ENCODE assay signal across 15 cellular contexts in genomic region chr2:164447660-164448059, GRCh38.
A peak's percentile ranks its signal among the peaks of the same experiment; 100 is the strongest.
DNase-seq lines count a peak whose midpoint lies in the region; ATAC-seq, FAIRE-seq and TF ChIP-seq lines count a peak whose summit lies in the region.
"Had no signal": no experiment of that assay in that cellular context is flagged by ENCODE, and none has a peak within 500 bp of the region (broad histone marks: within the 10 kb centered on the region; RNA-seq: fewer than 3 reads in every experiment).

No MANE protein-coding gene starts in this region.

- H3K36me3 ChIP-seq in HepG2 (replicated peaks in 1 of 2; ENCODE audit: control insufficient read depth in 1 of 2, insufficient read depth in 2 of 2, low read length in 2 of 2) (no peaks in the 10 kb centered on the region), right lobe of liver (no peaks in the 10 kb centered on the region), neural progenitor cell (no peaks in the 10 kb centered on the region)
- H3K36me3 ChIP-seq: BLaER1 treated with 17β-estradiol and CSF1 and Interleukin-3, amounts not matched to agents 10 nM and 100 nM had no signal

- peaks cover 2% of the 10 kb centered on the region; the same call in 1 of the 2 replicates for H3K36me3 Mint-ChIP-seq in WTC11
- no peaks in the 10 kb centered on the region for H3K36me3 Mint-ChIP-seq in neural progenitor cell
- no peaks in the 10 kb centered on the region for H3K36me3 Mint-ChIP-seq in progenitor cell of endocrine pancreas (ENCODE audit: insufficient read depth)
- H3K36me3 Mint-ChIP-seq: CD4-positive, CD25-positive, alpha-beta regulatory T cell; IgD-negative memory B cell had no signal

- H3K27ac ChIP-seq in HepG2 (ENCODE audit: extremely low read length, insufficient read depth, low read length) (no peak overlapping the region), right lobe of liver (no peak overlapping the region), neural progenitor cell (no peak overlapping the region)
- H3K27ac ChIP-seq: BLaER1 treated with 17β-estradiol and CSF1 and Interleukin-3, amounts not matched to agents 10 nM and 100 nM had no signal

- DNase-seq in HepG2 (ENCODE audit: low spot score) (no peak), right lobe of liver (no peak), WTC11 (ENCODE audit: low spot score) (no peak), neural progenitor cell (ENCODE audit: low spot score) (no peak), progenitor cell of endocrine pancreas (ENCODE audit: low spot score, unreplicated experiment) (no peak), NCI-H1694 (lab: John Stamatoyannopoulos, UW) (no peak), nucleus accumbens (lab: John Stamatoyannopoulos, UW) (no peak)
- DNase-seq: 8988T; ACHN; CD4-positive, CD25-positive, alpha-beta regulatory T cell; DMS53; GF-D8 had no signal

- H3K4me2 ChIP-seq in HepG2 (ENCODE audit: low read depth, low read length), result no peak overlapping the region
- no peak overlapping the region for H3K4me2 ChIP-seq in neural progenitor cell
- H3K4me2 ChIP-seq: BLaER1 treated with 17β-estradiol and CSF1 and Interleukin-3, amounts not matched to agents 10 nM and 100 nM had no signal

- H3K4me3 Mint-ChIP-seq in WTC11, result no peak overlapping the region
- no peak overlapping the region for H3K4me3 Mint-ChIP-seq in neural progenitor cell
- no peak overlapping the region for H3K4me3 Mint-ChIP-seq in progenitor cell of endocrine pancreas (ENCODE audit: low read depth)
- H3K4me3 Mint-ChIP-seq: CD4-positive, CD25-positive, alpha-beta regulatory T cell; IgD-negative memory B cell had no signal

- H3K4me1 ChIP-seq in HepG2 (ENCODE audit: insufficient read depth, low read length) (no peaks in the 10 kb centered on the region), right lobe of liver (peaks cover 0 to 4% (median 0%) of the 10 kb centered on the region in 4 donors), neural progenitor cell (no peaks in the 10 kb centered on the region)
- H3K4me1 ChIP-seq: BLaER1 treated with 17β-estradiol and CSF1 and Interleukin-3, amounts not matched to agents 10 nM and 100 nM had no signal

- H3K27ac Mint-ChIP-seq in WTC11 (peak overlapping the region; percentile 18; the same call in 1 of the 2 replicates), neural progenitor cell (no peak overlapping the region), progenitor cell of endocrine pancreas (no peak overlapping the region)
- H3K27ac Mint-ChIP-seq: CD4-positive, CD25-positive, alpha-beta regulatory T cell had no signal

- H3K79me2 ChIP-seq in HepG2 (ENCODE audit: insufficient read depth, low read length) (no peaks in the 10 kb centered on the region), neural progenitor cell (ENCODE audit: low read depth) (no peaks in the 10 kb centered on the region)

- no peak for TF ChIP-seq EP300 in HepG2 (IDR thresholded peaks at IDR 0.05; ENCODE audit: low read depth in 2 of 2, low read length in 2 of 2)
- TF ChIP-seq EP300 in HepG2 (CRISPR knock-in tag; IDR thresholded peaks at IDR 0.05; ENCODE audit: borderline replicate concordance), result no peak

- ATAC-seq in HepG2 (peak; percentile 47), right lobe of liver (no peak), WTC11 (peak; percentile 76)

- peaks cover 0 to 5% of the 10 kb centered on the region in 2 experiments; a peak in 1 of 5 replicates for H3K27me3 ChIP-seq in HepG2 (ENCODE audit: control insufficient read depth in 1 of 2, insufficient read depth in 2 of 2, low read length in 2 of 2)
- no peaks in the 10 kb centered on the region for H3K27me3 ChIP-seq in right lobe of liver
- H3K27me3 ChIP-seq in neural progenitor cell, result no peaks in the 10 kb centered on the region
- H3K27me3 ChIP-seq: BLaER1 treated with 17β-estradiol and CSF1 and Interleukin-3, amounts not matched to agents 10 nM and 100 nM had no signal

- POLR2A ChIA-PET in HepG2 (lab: Yijun Ruan, JAX), result no interaction called here
- POLR2A ChIA-PET in WTC11 (lab: Charles Lee), result no interaction called here

- H4K20me1 ChIP-seq in HepG2 (ENCODE audit: insufficient read depth, low read length) (no peaks in the 10 kb centered on the region), neural progenitor cell (ENCODE audit: low read depth) (no peaks in the 10 kb centered on the region)
- H4K20me1 ChIP-seq: BLaER1 treated with 17β-estradiol and CSF1 and Interleukin-3, amounts not matched to agents 10 nM and 100 nM had no signal

- H3K9ac ChIP-seq in HepG2 (ENCODE audit: insufficient read depth, low read depth, low read length), result no peak overlapping the region
- H3K9ac ChIP-seq in neural progenitor cell, result no peak overlapping the region
- H3K9ac ChIP-seq: BLaER1 treated with 17β-estradiol and CSF1 and Interleukin-3, amounts not matched to agents 10 nM and 100 nM had no signal

- in situ Hi-C loops in HepG2 (cut with HindIII; ENCODE audit: extremely low pct_ligation_motif_present, low pct_unique_long_range_greater_than_20kb), result no loop called here

- H3K9me3 Mint-ChIP-seq in WTC11 (peaks cover 4% of the 10 kb centered on the region), neural progenitor cell (no peaks in the 10 kb centered on the region), progenitor cell of endocrine pancreas (ENCODE audit: low read depth) (no peaks in the 10 kb centered on the region)
- H3K9me3 Mint-ChIP-seq: IgD-negative memory B cell had no signal

- TF ChIP-seq RAD21 in HepG2 (CRISPR knock-in tag; IDR thresholded peaks at IDR 0.05), result no peak

- no TSS peak for BruUV-seq in HepG2 (replicated peaks; lab: Mats Ljungman, UMichigan)

- no peak for FAIRE-seq in HepG2 (lab: Jason Lieb, UNC)
- FAIRE-seq: GM19239 had no signal

- WGBS in HepG2 (ENCODE audit: low lambda C conversion rate), result 24% methylated on average over 5 of the region's 5 CpGs
- WGBS in right lobe of liver (ENCODE audit: insufficient coverage, low coverage, low lambda C conversion rate, missing lambda C conversion rate), result 66% methylated on average over 5 of the region's 5 CpGs

- intact Hi-C loops in HepG2 (cut with micrococcal nuclease; ENCODE audit: unreplicated experiment) (no loop called here), right lobe of liver (cut with DNase I) (no loop called here)

- no peak overlapping the region for H2AFZ ChIP-seq in HepG2 (ENCODE audit: low read length)
- H2AFZ ChIP-seq in neural progenitor cell (replicated peaks), result peak overlapping the region; percentile 15

- peaks cover 15% of the 10 kb centered on the region for H3K4me1 Mint-ChIP-seq in WTC11
- no peaks in the 10 kb centered on the region for H3K4me1 Mint-ChIP-seq in neural progenitor cell
- H3K4me1 Mint-ChIP-seq in progenitor cell of endocrine pancreas (ENCODE audit: low read depth), result peaks cover 2% of the 10 kb centered on the region
- H3K4me1 Mint-ChIP-seq: CD4-positive, CD25-positive, alpha-beta regulatory T cell; IgD-negative memory B cell had no signal

- no peaks in the 10 kb centered on the region for H3F3A ChIP-seq in neural progenitor cell (ENCODE audit: low read depth)

- TF ChIP-seq CTCF in HepG2 (CRISPR knock-in tag; IDR thresholded peaks at IDR 0.05) (no peak), right lobe of liver (IDR thresholded peaks at IDR 0.05) (no peak), WTC11 (IDR thresholded peaks at IDR 0.05) (no peak), neural progenitor cell (IDR thresholded peaks at IDR 0.05) (no peak), progenitor cell of endocrine pancreas (IDR thresholded peaks at IDR 0.05; ENCODE audit: unreplicated experiment) (no peak)

- H3K9me3 ChIP-seq in HepG2 (ENCODE audit: low read length) (no peaks in the 10 kb centered on the region), right lobe of liver (no peaks in the 10 kb centered on the region), neural progenitor cell (ENCODE audit: low read depth) (no peaks in the 10 kb centered on the region)
- H3K9me3 ChIP-seq: BLaER1 treated with 17β-estradiol and CSF1 and Interleukin-3, amounts not matched to agents 10 nM and 100 nM had no signal

- no peak for TF ChIP-seq POLR2A in HepG2 (IDR thresholded peaks at IDR 0.05; ENCODE audit: insufficient read depth in 1 of 2, low read depth in 2 of 2, low read length in 2 of 2)
- TF ChIP-seq POLR2A in right lobe of liver (IDR thresholded peaks at IDR 0.05), result no peak

- H3K27me3 Mint-ChIP-seq in WTC11 (ENCODE audit: low read depth), result no peaks in the 10 kb centered on the region
- H3K27me3 Mint-ChIP-seq in neural progenitor cell (ENCODE audit: insufficient read depth, low read depth), result no peaks in the 10 kb centered on the region
- no peaks in the 10 kb centered on the region for H3K27me3 Mint-ChIP-seq in progenitor cell of endocrine pancreas
- H3K27me3 Mint-ChIP-seq: CD4-positive, CD25-positive, alpha-beta regulatory T cell; IgD-negative memory B cell had no signal

- CTCF ChIA-PET in HepG2 (lab: Yijun Ruan, JAX; ENCODE audit: low intra/inter-chr PET ratio, low total read pairs), result no interaction called here
- CTCF ChIA-PET in WTC11 (lab: Charles Lee), result no interaction called here

- H3K4me3 ChIP-seq in HepG2 (replicated peaks in 1 of 3; ENCODE audit: insufficient read depth in 1 of 3, low read depth in 2 of 3, low read length in 3 of 3) (no peak overlapping the region), right lobe of liver (no peak overlapping the region), neural progenitor cell (no peak overlapping the region)
- H3K4me3 ChIP-seq: BLaER1 treated with 17β-estradiol and CSF1 and Interleukin-3, amounts not matched to agents 10 nM and 100 nM had no signal

TF ChIP-seq in HepG2, 621 proteins besides CTCF, POLR2A, EP300 and RAD21:
- no peak for TF ChIP-seq ZNF430 (CRISPR knock-in tag; IDR thresholded peaks at IDR 0.05)

TF ChIP-seq in WTC11, 78 proteins besides CTCF, POLR2A, EP300 and RAD21 (continues in another document):
- TF ChIP-seq AR (CRISPR knock-in tag; IDR thresholded peaks at IDR 0.05), result no peak

Comparison
In these comparisons a context has a peak if more than half of its experiments do, and no peak if none do; other contexts are left out.
1. ATAC-seq: peak in HepG2 (single experiment) and WTC11 (single experiment); none in right lobe of liver (0 of 4).